ENCODE assay signal across 8 cellular contexts in the genomic region with DNA sequence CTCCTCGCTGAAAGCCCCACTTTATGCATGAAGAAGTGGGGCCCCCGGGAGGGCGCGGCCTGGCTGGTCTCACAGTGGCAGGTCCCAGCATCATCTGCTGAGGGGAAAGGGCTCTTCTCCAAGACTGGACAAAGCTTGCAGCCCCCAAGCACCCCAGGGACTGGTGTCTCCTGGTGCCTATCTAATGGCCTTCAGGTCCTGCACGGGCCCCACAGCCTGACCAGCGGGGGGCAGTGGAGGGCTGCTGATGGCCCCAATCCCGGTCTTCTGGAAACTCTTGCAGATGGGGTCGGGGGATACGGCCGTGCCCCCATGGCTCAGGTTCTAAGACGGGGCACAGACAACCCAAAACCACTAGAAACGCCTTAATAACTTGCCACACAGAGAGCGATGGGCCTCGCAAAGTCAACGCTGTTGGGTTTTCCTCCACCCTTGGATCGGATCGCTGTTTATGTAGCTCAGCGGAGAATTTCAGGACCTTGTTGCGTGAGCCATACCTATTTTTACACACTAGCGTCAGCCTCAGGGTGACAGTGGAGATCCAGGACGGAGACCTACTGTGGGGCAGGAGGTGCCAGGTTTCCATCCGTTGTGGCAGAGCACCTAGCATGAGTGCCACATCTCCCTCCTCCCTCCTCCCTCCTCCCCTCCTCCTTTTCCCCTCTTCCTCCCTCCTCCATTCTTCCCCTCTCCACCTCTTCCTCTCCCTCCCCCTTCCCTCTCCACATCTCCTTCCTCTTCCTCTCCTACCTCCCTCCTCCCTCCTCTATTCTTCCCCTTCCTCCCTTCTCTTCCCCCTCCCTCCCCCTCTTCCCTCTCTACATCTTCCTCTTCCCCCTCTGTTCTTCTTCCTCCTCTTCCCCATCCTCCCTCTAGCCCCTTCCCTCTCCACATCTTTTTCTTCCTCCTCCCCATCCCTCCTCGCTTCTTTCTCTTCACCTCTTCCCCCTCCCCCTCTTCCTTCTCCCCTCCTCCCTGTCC.
A peak's percentile ranks its signal among the peaks of the same experiment; 100 is the strongest.
DNase-seq lines count a peak whose midpoint lies in the region; ATAC-seq and TF ChIP-seq lines count a peak whose summit lies in the region.

No MANE protein-coding gene starts in this region.

- ATAC-seq in HG03432 (IDR thresholded peaks at IDR 0.05; ENCODE audit: unreplicated experiment): no peak

- peak; percentile 8 for DNase-seq in AG09319 (ENCODE audit: extremely low read depth, low read depth)
- peak; percentile 50 for DNase-seq in HT1080 (ENCODE audit: low read depth)
- peak; percentile 36 to 91 for DNase-seq in ascending aorta (ENCODE audit: low spot score in 2 of 2)
- peak; percentile 83 for DNase-seq in iPS-NIHi7 (ENCODE audit: extremely low spot score)
- DNase-seq in tibial artery: peak in 1 of 2 donors; percentile 86
- no peak for DNase-seq in activated CD4-positive, CD25-positive, alpha-beta regulatory T cell treated with anti-CD3 and anti-CD28 coated beads, Interleukin-2, amount 50 U/mL, for 72 hours
- no peak for DNase-seq in NCI-H446 treated with DMSO at 0.1 percent for 48 hours (lab: John Stamatoyannopoulos, UW)

- peaks cover 4 to 11% of the 10 kb centered on the region in 2 donors for H3K4me1 ChIP-seq in ascending aorta
- H3K4me1 ChIP-seq in tibial artery: peaks cover 0 to 23% (median 15%) of the 10 kb centered on the region in 4 donors

- H3K9me3 ChIP-seq in ascending aorta (no peaks in the 10 kb centered on the region), tibial artery (no peaks in the 10 kb centered on the region)

- H3K27ac ChIP-seq in ascending aorta (peak overlapping the region; percentile 55 to 72), tibial artery (peak overlapping the region; percentile 65 to 80)

- H3K4me3 ChIP-seq in ascending aorta (peak overlapping the region in 1 of 2 donors; percentile 40), tibial artery (peak overlapping the region; percentile 24 to 41)

- no peaks in the 10 kb centered on the region for H3K27me3 ChIP-seq in ascending aorta
- H3K27me3 ChIP-seq in tibial artery: no peaks in the 10 kb centered on the region

- intact Hi-C loops in ascending aorta (cut with DNase I) (loop anchor here (1.0 to 5.0 kb wide), 6 partner anchors 46 to 130 kb away; a partner anchor contains a TSS), tibial artery (cut with DNase I; ENCODE audit: low total_unique reads) (loop anchor here (2.0 to 10.0 kb wide), 2 partner anchors 131 to 215 kb away; a partner anchor contains a TSS)

- peak; percentile 60 for TF ChIP-seq CTCF in AG09319 (IDR thresholded peaks at IDR 0.05; ENCODE audit: low read depth, low read length)
- peak; percentile 84 to 85 (median 85) for TF ChIP-seq CTCF in ascending aorta (IDR thresholded peaks at IDR 0.05)
- peak; percentile 70 to 84 for TF ChIP-seq CTCF in tibial artery (IDR thresholded peaks at IDR 0.05)

- H3K36me3 ChIP-seq in ascending aorta (no peaks in the 10 kb centered on the region), tibial artery (no peaks in the 10 kb centered on the region)

Comparison
In these comparisons a context has a peak if more than half of its experiments do, and no peak if none do; other contexts are left out.
1. DNase-seq: peak in AG09319 (single experiment), HT1080 (single experiment), ascending aorta (2 of 2) and iPS-NIHi7 (single experiment); none in activated CD4-positive, CD25-positive, alpha-beta regulatory T cell treated with anti-CD3 and anti-CD28 coated beads, Interleukin-2, amount 50 U/mL, for 72 hours (single experiment) and NCI-H446 treated with DMSO at 0.1 percent for 48 hours (single experiment).
2. Peak in every context shown above with its lines, with median percentiles within 50 percentile points of each other: CTCF ChIP-seq.